In genomic region chr16:1826691-1827573, GRCh38 we compare ENCODE assay signal across 8 cellular contexts. TPM values are rescaled to one million over a fixed set of nuclear protein-coding genes. Genes with fewer than 3 reads are reported as not detected.
A peak's percentile ranks its signal among the peaks of the same experiment; 100 is the strongest.
DNase-seq lines count a peak whose midpoint lies in the region; ATAC-seq and TF ChIP-seq lines count a peak whose summit lies in the region.

FAHD1 (plus strand) TSS chr16:1827206; CDS start chr16:1827239, 33 bp downstream.
HAGH (minus strand) TSS chr16:1826825; CDS start chr16:1826787, 38 bp downstream.

- no peaks in the 10 kb centered on the region for H3K36me3 Mint-ChIP-seq in activated naive CD8-positive, alpha-beta T cell
- H3K36me3 Mint-ChIP-seq in osteocyte (ENCODE audit: unreplicated experiment): peaks cover 8% of the 10 kb centered on the region

- peaks cover 11% of the 10 kb centered on the region for H3K36me3 ChIP-seq in thoracic aorta

- H3K27me3 Mint-ChIP-seq in activated naive CD8-positive, alpha-beta T cell: no peaks in the 10 kb centered on the region
- H3K27me3 Mint-ChIP-seq in osteocyte (ENCODE audit: unreplicated experiment): no peaks in the 10 kb centered on the region

- peaks cover 47% of the 10 kb centered on the region for H3K4me1 Mint-ChIP-seq in activated naive CD8-positive, alpha-beta T cell (ENCODE audit: low read depth)
- H3K4me1 Mint-ChIP-seq in osteocyte (ENCODE audit: unreplicated experiment): peaks cover 38% of the 10 kb centered on the region

- peak within 1 kb of the TSS; percentile 94 for H3K4me3 Mint-ChIP-seq in activated naive CD8-positive, alpha-beta T cell
- H3K4me3 Mint-ChIP-seq in osteocyte (ENCODE audit: unreplicated experiment): peak within 1 kb of the TSS; percentile 91

- H3K9me3 ChIP-seq in thoracic aorta: no peaks in the 10 kb centered on the region

- H3K27ac Mint-ChIP-seq in activated naive CD8-positive, alpha-beta T cell: peak within 1 kb of the TSS; percentile 89
- H3K27ac Mint-ChIP-seq in osteocyte (ENCODE audit: unreplicated experiment): peak within 1 kb of the TSS; percentile 56

- ATAC-seq in HG02678 (IDR thresholded peaks at IDR 0.05; ENCODE audit: unreplicated experiment): peak; percentile 87
- peak; percentile 95 for ATAC-seq in thoracic aorta (ENCODE audit: insufficient number of reproducible peaks, low FRiP score, low read depth)

- DNase-seq in GM12864 (ENCODE audit: low read depth) (peak; percentile 78), NCI-H1105 treated with DMSO at 0.1 percent for 48 hours (lab: John Stamatoyannopoulos, UW) (peak; percentile 73), SKM-1 treated with dmso at 0.1 percent for 144 hours (lab: John Stamatoyannopoulos, UW; ENCODE audit: unreplicated experiment) (peak; percentile 76), glomerular visceral epithelial cell (ENCODE audit: extremely low spot score) (peak; percentile 90), osteocyte (ENCODE audit: extremely low spot score, unreplicated experiment) (peak; percentile 98), thoracic aorta (ENCODE audit: low spot score) (peak; percentile 70)

- TF ChIP-seq CTCF in GM12864 (IDR thresholded peaks at IDR 0.05; ENCODE audit: low read depth, low read length, missing control alignments): no peak
- no peak for TF ChIP-seq CTCF in osteocyte (IDR thresholded peaks at IDR 0.05)
- TF ChIP-seq CTCF in thoracic aorta (IDR thresholded peaks at IDR 0.05): no peak

- peaks cover 20 to 42% of the 10 kb centered on the region in 2 donors for H3K4me1 ChIP-seq in thoracic aorta (ENCODE audit: control insufficient read depth in 1 of 2, low read depth in 2 of 2)

- peak within 1 kb of the TSS; percentile 70 to 84 for H3K27ac ChIP-seq in thoracic aorta

- no peaks in the 10 kb centered on the region for H3K27me3 ChIP-seq in thoracic aorta (replicated peaks; ENCODE audit: insufficient read depth)

- H3K9me3 Mint-ChIP-seq in activated naive CD8-positive, alpha-beta T cell (ENCODE audit: low read depth): no peaks in the 10 kb centered on the region
- no peaks in the 10 kb centered on the region for H3K9me3 Mint-ChIP-seq in osteocyte (ENCODE audit: unreplicated experiment)

- H3K4me3 ChIP-seq in GM12864 (ENCODE audit: low read depth, low read length) (peak within 1 kb of the TSS; percentile 95), thoracic aorta (peak within 1 kb of the TSS; percentile 87)

RNA-seq across cellular contexts. Expression of gene FAHD1, which starts in this region (rescaled TPM):
- total RNA-seq in osteocyte (25.9 and 29.5 TPM in 2 replicates), thoracic aorta (10 to 100 TPM; 14.4 to 17.5 TPM)

RNA-seq across cellular contexts. Expression of gene HAGH, which starts in this region (rescaled TPM):
- total RNA-seq in osteocyte: 55.0 and 57.0 TPM in 2 replicates
- total RNA-seq in thoracic aorta: 100 to 1,000 TPM in 1 of 2 donors, 10 to 100 TPM in 1; 99.8 to 183 TPM

Comparison
In these comparisons a context has a peak if more than half of its experiments do, and no peak if none do; other contexts are left out.
1. Peak in every context shown above with its lines: DNase-seq, ATAC-seq, H3K4me3 ChIP-seq and H3K27ac ChIP-seq.